In the genomic region with DNA sequence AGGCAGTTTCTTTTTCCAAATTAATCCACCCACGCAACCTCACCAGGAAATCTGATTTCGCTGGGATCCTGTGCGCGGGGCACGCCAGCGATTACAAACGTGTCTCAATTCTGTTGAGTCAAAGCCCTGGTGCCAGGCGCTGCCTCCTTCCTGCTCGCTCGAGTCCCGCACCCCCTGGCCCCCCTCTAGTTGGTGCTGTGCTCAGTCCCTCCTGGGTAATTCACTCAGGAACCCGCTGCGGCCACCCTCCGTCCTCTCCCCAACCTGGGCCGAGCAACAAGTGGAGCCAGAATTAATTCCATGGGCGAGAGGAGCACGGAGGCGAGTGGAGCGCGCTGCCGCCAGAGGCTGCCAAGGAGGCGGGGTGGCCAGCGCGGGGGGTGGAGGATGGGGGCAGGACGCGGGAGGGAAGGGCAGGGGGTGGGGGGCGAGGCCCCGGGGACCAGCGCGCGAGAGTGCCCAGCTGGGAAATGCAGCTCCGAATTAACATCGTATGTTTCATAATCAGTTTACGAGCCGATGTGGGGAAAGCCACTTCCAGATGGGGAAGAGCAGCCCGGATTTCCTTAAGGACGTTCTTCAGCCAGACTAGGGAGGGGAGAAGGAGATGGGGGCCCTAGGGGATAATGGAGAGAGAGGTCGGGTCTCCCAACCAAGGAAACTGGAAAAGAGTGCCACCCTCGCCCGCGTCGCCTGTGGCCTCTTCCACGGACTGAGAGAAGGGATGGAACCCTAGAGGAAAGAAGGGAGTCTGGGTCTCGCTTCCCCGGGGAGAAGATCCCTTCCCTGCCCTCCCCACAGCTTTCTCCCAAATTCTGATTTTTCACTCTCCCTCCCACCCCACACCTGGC, we compare ENCODE assay signal across 10 cellular contexts. TPM values are rescaled to one million over a fixed set of nuclear protein-coding genes. Genes with fewer than 3 reads are reported as not detected.
DNase-seq lines count a peak whose midpoint lies in the region; ATAC-seq and TF ChIP-seq lines count a peak whose summit lies in the region.
"Had no signal": no experiment of that assay in that cellular context is flagged by ENCODE, and none has a peak within 500 bp of the region (broad histone marks: within the 10 kb centered on the region; RNA-seq: fewer than 3 reads in every experiment).

No MANE protein-coding gene starts in this region.

- peak overlapping the region; percentile 97 for H3K27ac ChIP-seq in AG04450 (ENCODE audit: low read depth, low read length)
- no peak overlapping the region for H3K27ac ChIP-seq in PC-3 (ENCODE audit: low read length)

- H3K4me3 Mint-ChIP-seq in nephron: peak overlapping the region; percentile 94 to 97 (median 94)
- no peak overlapping the region for H3K4me3 Mint-ChIP-seq in stimulated activated memory B cell treated with anti-CD40 and anti-IgM and Interleukin-4, amounts not matched to agents 10 μg/mL and 1 μg/mL and 100 μg/mL, for 72 hours
- H3K4me3 Mint-ChIP-seq: activated naive CD8-positive, alpha-beta T cell treated with anti-CD3 and anti-CD28 coated beads for 36 hours had no signal

- no peak; the same call in 1 of the 2 replicates for TF ChIP-seq CTCF in AG04450 (IDR thresholded peaks at IDR 0.05; ENCODE audit: low read depth, low read length)
- 0 out of 2 replicates have a peak, but pooled peaks have one; percentile 9 for TF ChIP-seq CTCF in PC-3 (conservative IDR thresholded peaks at IDR 0.05; ENCODE audit: low read depth, low read length)
- TF ChIP-seq CTCF in fibroblast of mammary gland (conservative IDR thresholded peaks at IDR 0.05; ENCODE audit: control insufficient read depth, insufficient read depth, low read depth, low read length): no peak
- TF ChIP-seq CTCF in nephron (IDR thresholded peaks at IDR 0.05; ENCODE audit: unreplicated experiment in 3 of 3): no peak

- peaks cover 23% of the 10 kb centered on the region for H3K79me2 ChIP-seq in PC-3 (ENCODE audit: low read length)

- CTCF ChIA-PET in AG04450 (lab: Charles Lee) (interaction anchor here (1.0 to 1.3 kb wide), 3 partner anchors 116 to 628 kb away, joined by 3 to 6 read pairs (median 3); no protein-coding TSS in a partner anchor), PC-3 (lab: Charles Lee) (no interaction called here)

- no peaks in the 10 kb centered on the region; the same call in 1 of the 2 replicates for H3K9me3 ChIP-seq in AG04450 (ENCODE audit: control insufficient read depth, insufficient read depth, low read length)
- no peaks in the 10 kb centered on the region for H3K9me3 ChIP-seq in PC-3 (ENCODE audit: low read length)

- H3K4me1 Mint-ChIP-seq in nephron: peaks cover 58% of the 10 kb centered on the region
- peaks cover 17% of the 10 kb centered on the region for H3K4me1 Mint-ChIP-seq in stimulated activated memory B cell treated with anti-CD40 and anti-IgM and Interleukin-4, amounts not matched to agents 10 μg/mL and 1 μg/mL and 100 μg/mL, for 72 hours

- peak overlapping the region; percentile 68 to 73 (median 71) for H3K27ac Mint-ChIP-seq in nephron
- no peak overlapping the region for H3K27ac Mint-ChIP-seq in stimulated activated memory B cell treated with anti-CD40 and anti-IgM and Interleukin-4, amounts not matched to agents 10 μg/mL and 1 μg/mL and 100 μg/mL, for 72 hours
- H3K27ac Mint-ChIP-seq: activated naive CD8-positive, alpha-beta T cell treated with anti-CD3 and anti-CD28 coated beads for 36 hours had no signal

- H2AFZ ChIP-seq in PC-3 (ENCODE audit: low read length): peak overlapping the region; percentile 82

- no peaks in the 10 kb centered on the region for H3K9me2 ChIP-seq in PC-3 (replicated peaks; ENCODE audit: low read length)

- H3K4me2 ChIP-seq in PC-3 (ENCODE audit: low read length): peak overlapping the region; percentile 93

- no peaks in the 10 kb centered on the region for H3K9me3 Mint-ChIP-seq in nephron
- H3K9me3 Mint-ChIP-seq in stimulated activated memory B cell treated with anti-CD40 and anti-IgM and Interleukin-4, amounts not matched to agents 10 μg/mL and 1 μg/mL and 100 μg/mL, for 72 hours: no peaks in the 10 kb centered on the region
- H3K9me3 Mint-ChIP-seq: activated naive CD8-positive, alpha-beta T cell treated with anti-CD3 and anti-CD28 coated beads for 36 hours had no signal

- no peaks in the 10 kb centered on the region for H4K20me1 ChIP-seq in PC-3 (ENCODE audit: low read length)

- POLR2A ChIA-PET in AG04450 (lab: Yijun Ruan, JAX) (interaction anchor here (0.6 to 1.7 kb wide), 5 partner anchors 11 to 320 kb away, joined by 3 to 8 read pairs (median 4); no protein-coding TSS in a partner anchor), PC-3 (lab: Charles Lee; ENCODE audit: unreplicated experiment) (no interaction called here)

- no peaks in the 10 kb centered on the region for H3K36me3 ChIP-seq in PC-3 (ENCODE audit: low read depth, low read length)

- peak overlapping the region; percentile 65 for H3K9ac ChIP-seq in PC-3 (ENCODE audit: low read length)

- peaks cover 10% of the 10 kb centered on the region; the same call in 1 of the 2 replicates for H3K4me1 ChIP-seq in PC-3 (ENCODE audit: insufficient read depth, low read length)

- H3F3A ChIP-seq in PC-3 (ENCODE audit: low read length, unreplicated experiment): no peaks in the 10 kb centered on the region

- DNase-seq in AG04450 (ENCODE audit: low read depth, low spot score) (no peak), PC-3 (peak; percentile 33), fibroblast of mammary gland (ENCODE audit: low read depth) (peak; percentile 75), NCI-H446 treated with DMSO at 0.1 percent for 48 hours (lab: John Stamatoyannopoulos, UW) (no peak)
- DNase-seq: activated naive CD8-positive, alpha-beta T cell treated with anti-CD3 and anti-CD28 coated beads for 36 hours; COR-L47 had no signal

- BruUV-seq in PC-3 (replicated peaks; lab: Mats Ljungman, UMichigan): no TSS peak

- H3K4me3 ChIP-seq in AG04450 (ENCODE audit: low read depth, low read length) (peak overlapping the region; percentile 98), PC-3 (ENCODE audit: low read length) (peak overlapping the region; percentile 76), fibroblast of mammary gland (ENCODE audit: control insufficient read depth, low read depth, low read length) (peak overlapping the region; percentile 59)

- peaks cover 42% of the 10 kb centered on the region for H3K27me3 Mint-ChIP-seq in nephron (ENCODE audit: low read depth)
- H3K27me3 Mint-ChIP-seq in stimulated activated memory B cell treated with anti-CD40 and anti-IgM and Interleukin-4, amounts not matched to agents 10 μg/mL and 1 μg/mL and 100 μg/mL, for 72 hours: peaks cover 71% of the 10 kb centered on the region

- H3K36me3 Mint-ChIP-seq in nephron (ENCODE audit: low read depth): peaks cover 41% of the 10 kb centered on the region
- H3K36me3 Mint-ChIP-seq in stimulated activated memory B cell treated with anti-CD40 and anti-IgM and Interleukin-4, amounts not matched to agents 10 μg/mL and 1 μg/mL and 100 μg/mL, for 72 hours: no peaks in the 10 kb centered on the region
- H3K36me3 Mint-ChIP-seq: activated naive CD8-positive, alpha-beta T cell treated with anti-CD3 and anti-CD28 coated beads for 36 hours had no signal

- no peaks in the 10 kb centered on the region for H3K27me3 ChIP-seq in AG04450 (ENCODE audit: control insufficient read depth, insufficient read depth, low read length)
- H3K27me3 ChIP-seq in PC-3 (ENCODE audit: low read length): no peaks in the 10 kb centered on the region

- intact Hi-C loops in PC-3 (cut with micrococcal nuclease): loop anchor here (2.0 to 5.0 kb wide), 2 partner anchors 46 to 629 kb away; no protein-coding TSS in a partner anchor

- ATAC-seq in PC-3: peak; percentile 27
- no peak for ATAC-seq in stimulated activated memory B cell treated with anti-CD40 and anti-IgM and Interleukin-4, amounts not matched to agents 10 μg/mL and 1 μg/mL and 100 μg/mL, for 72 hours
- no peak for ATAC-seq in GM21717 (IDR thresholded peaks at IDR 0.05; ENCODE audit: unreplicated experiment)
- no peak for ATAC-seq in HG02642 (IDR thresholded peaks at IDR 0.05; ENCODE audit: poor library complexity, unreplicated experiment)

RNA-seq across cellular contexts. Expression of a gene that starts 5.8 kb away (rescaled TPM):
- 168 and 203 TPM in 2 replicates for polyA plus RNA-seq in AG04450 (2011; rRNA removed)
- polyA minus RNA-seq in AG04450 (2011; rRNA and poly(A)+ RNA removed): 290 TPM in 2 replicates
- total RNA-seq in PC-3 (2014; rRNA removed): 21.8 and 28.5 TPM in 2 replicates
- total RNA-seq: activated naive CD8-positive, alpha-beta T cell treated with anti-CD3 and anti-CD28 coated beads for 36 hours had no signal

Comparison
In these comparisons a context has a peak if more than half of its experiments do, and no peak if none do; other contexts are left out.
1. DNase-seq: peak in PC-3 (single experiment) and fibroblast of mammary gland (single experiment); none in AG04450 (single experiment) and NCI-H446 treated with DMSO at 0.1 percent for 48 hours (single experiment).
2. Peak in every context shown above with its lines, with median percentiles within 50 percentile points of each other: H3K4me3 ChIP-seq.